ENCODE assay signal across 10 cellular contexts in the genomic region with DNA sequence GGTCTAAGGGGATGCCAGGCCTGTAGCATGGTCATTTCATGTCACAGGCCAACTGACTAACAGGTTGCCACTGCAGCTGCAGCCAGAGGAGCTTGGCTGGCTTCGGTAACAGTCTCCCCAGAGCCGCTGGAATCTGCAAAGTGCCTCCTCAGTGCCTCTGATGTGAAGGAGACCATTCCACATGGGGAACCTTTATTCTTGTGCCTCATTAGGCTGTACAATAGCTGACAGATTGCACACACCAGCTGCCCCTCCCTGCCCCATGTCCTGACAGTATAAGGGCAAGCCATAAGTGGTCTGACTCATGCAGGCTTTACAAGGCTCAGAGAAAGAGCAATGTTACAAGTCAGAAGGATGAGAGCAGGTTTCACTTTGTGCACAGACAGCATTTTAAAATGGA.
DNase-seq lines count a peak whose midpoint lies in the region; ATAC-seq and TF ChIP-seq lines count a peak whose summit lies in the region.
"Had no signal": no experiment of that assay in that cellular context is flagged by ENCODE, and none has a peak within 500 bp of the region (broad histone marks: within the 10 kb centered on the region; RNA-seq: fewer than 3 reads in every experiment).

No MANE protein-coding gene starts in this region.

- no peaks in the 10 kb centered on the region for H3K4me1 ChIP-seq in gastroesophageal sphincter

- no peaks in the 10 kb centered on the region for H3K36me3 ChIP-seq in gastroesophageal sphincter

- TF ChIP-seq CTCF in cardiac fibroblast (IDR thresholded peaks at IDR 0.05; ENCODE audit: low read depth, low read length) (no peak), gastroesophageal sphincter (IDR thresholded peaks at IDR 0.05) (no peak)

- H3K27ac ChIP-seq in gastroesophageal sphincter = no peak overlapping the region

- ATAC-seq in gastroesophageal sphincter = no peak
- ATAC-seq: activated CD4-positive, alpha-beta T cell treated with anti-CD3 and anti-CD28 coated beads for 36 hours had no signal

- H3K9me3 ChIP-seq in gastroesophageal sphincter = no peaks in the 10 kb centered on the region

- whole genome bisulfite sequencing in gastroesophageal sphincter (ENCODE audit: low coverage in 1 of 2), 2 donors = 80% methylated on average over 2 of the region's 2 CpGs; no CpG with 5 or more reads in 1 of the 2 donors

- no peak for TF ChIP-seq EP300 in gastroesophageal sphincter (IDR thresholded peaks at IDR 0.05)

- no peak for TF ChIP-seq POLR2A in gastroesophageal sphincter (IDR thresholded peaks at IDR 0.05)

- intact Hi-C loops in cardiac septum (cut with DNase I) = no loop called here

- no peaks in the 10 kb centered on the region for H3K27me3 ChIP-seq in gastroesophageal sphincter

- peak; percentile 45 for DNase-seq in ELR (ENCODE audit: low read depth)
- peak; percentile 59 for DNase-seq in NCI-H2107 treated with DMSO at 0.1 percent for 48 hours (lab: John Stamatoyannopoulos, UW; ENCODE audit: unreplicated experiment)
- peak; percentile 1 to 26 for DNase-seq in cardiac fibroblast (ENCODE audit: low read depth in 2 of 2)
- DNase-seq in non-pigmented ciliary epithelial cell (ENCODE audit: low read depth) = peak; percentile 11
- no peak for DNase-seq in cardiac septum (ENCODE audit: low spot score)
- DNase-seq in HuH-7 (ENCODE audit: low spot score) = no peak
- DNase-seq: activated CD4-positive, alpha-beta T cell treated with anti-CD3 and anti-CD28 coated beads for 36 hours; GOT3; hippocampal formation had no signal

- H3K4me3 ChIP-seq in cardiac fibroblast (replicated peaks in 1 of 2; ENCODE audit: low read depth in 2 of 2, low read length in 2 of 2) (no peak overlapping the region), gastroesophageal sphincter (no peak overlapping the region)

Comparison
In these comparisons a context has a peak if more than half of its experiments do, and no peak if none do; other contexts are left out.
1. DNase-seq: peak in ELR (single experiment), NCI-H2107 treated with DMSO at 0.1 percent for 48 hours (single experiment), cardiac fibroblast (2 of 2) and non-pigmented ciliary epithelial cell (single experiment); none in cardiac septum (single experiment) and HuH-7 (single experiment).